In the genomic region with DNA sequence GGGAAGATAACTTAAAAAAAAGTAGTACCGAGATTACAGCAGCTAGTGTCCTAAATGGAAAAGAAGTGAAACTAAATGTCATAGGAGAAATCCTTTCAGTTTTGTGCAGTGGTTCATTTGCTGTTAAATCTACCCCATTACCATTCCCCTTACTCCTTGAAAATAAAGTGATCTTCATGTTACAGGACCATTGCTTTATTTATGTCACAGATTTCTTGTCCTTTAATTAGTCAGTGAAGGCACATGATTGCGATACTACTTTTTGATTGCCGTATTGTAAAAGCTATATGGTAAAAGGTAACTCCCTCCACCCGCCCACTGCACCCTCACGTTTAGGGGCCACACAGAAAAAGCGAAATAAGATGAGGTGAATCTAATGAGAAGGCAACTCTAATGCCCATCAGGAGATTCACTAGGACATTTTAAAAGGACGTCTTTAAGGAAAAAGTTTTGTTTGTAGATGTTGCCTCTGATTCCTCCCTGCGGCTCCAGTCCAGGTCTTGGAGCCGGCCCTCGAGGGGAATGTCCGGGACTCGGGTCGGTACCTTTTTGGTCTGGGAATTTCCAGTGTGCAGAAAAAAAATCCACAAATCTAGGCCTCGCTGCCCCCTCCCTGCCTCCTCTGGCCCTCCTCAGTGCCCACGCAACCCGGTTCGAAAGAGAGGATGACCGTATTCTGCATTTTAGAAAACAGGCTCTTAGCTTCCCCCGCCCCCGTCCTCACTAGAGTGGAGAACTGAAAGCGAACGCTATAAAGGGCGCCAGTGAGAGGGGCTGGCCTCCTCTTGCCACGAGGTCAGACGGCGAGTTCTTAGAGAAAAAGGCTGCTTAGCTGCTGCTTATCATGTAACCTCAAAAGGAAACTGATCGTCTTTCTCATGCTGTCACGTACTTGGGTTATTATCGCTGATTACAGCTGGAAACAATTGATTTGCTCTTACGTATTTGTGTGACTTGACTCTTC, we compare ENCODE assay signal across 8 cellular contexts. TPM values are rescaled to one million over a fixed set of nuclear protein-coding genes. Genes with fewer than 3 reads are reported as not detected.
DNase-seq lines count a peak whose midpoint lies in the region; ATAC-seq lines count a peak whose summit lies in the region.

No MANE protein-coding gene starts in this region.

- peak overlapping the region; percentile 97 to 99 (median 98) for H3K27ac Mint-ChIP-seq in IgD-negative memory B cell
- peak overlapping the region; percentile 95 for H3K27ac Mint-ChIP-seq in T-helper 1 cell treated with Interleukin-12 subunit alpha and Interleukin-12 subunit beta and Interleukin-4 antibody, amounts not matched to agents 30 μg/mL and 1 μg/mL, for 36 hours

- no peaks in the 10 kb centered on the region for H3K27me3 Mint-ChIP-seq in IgD-negative memory B cell
- H3K27me3 Mint-ChIP-seq in T-helper 1 cell treated with Interleukin-12 subunit alpha and Interleukin-12 subunit beta and Interleukin-4 antibody, amounts not matched to agents 30 μg/mL and 1 μg/mL, for 36 hours (ENCODE audit: low read depth), result no peaks in the 10 kb centered on the region

- ATAC-seq in GM21447 (IDR thresholded peaks at IDR 0.05; ENCODE audit: unreplicated experiment), result peak; percentile 71

- H3K4me1 Mint-ChIP-seq in IgD-negative memory B cell, result peaks cover 45 to 52% (median 51%) of the 10 kb centered on the region in 3 donors
- H3K4me1 Mint-ChIP-seq in T-helper 1 cell treated with Interleukin-12 subunit alpha and Interleukin-12 subunit beta and Interleukin-4 antibody, amounts not matched to agents 30 μg/mL and 1 μg/mL, for 36 hours (ENCODE audit: low read depth), result peaks cover 50% of the 10 kb centered on the region

- H3K36me3 Mint-ChIP-seq in IgD-negative memory B cell, result peaks cover 1% of the 10 kb centered on the region
- H3K36me3 Mint-ChIP-seq in T-helper 1 cell treated with Interleukin-12 subunit alpha and Interleukin-12 subunit beta and Interleukin-4 antibody, amounts not matched to agents 30 μg/mL and 1 μg/mL, for 36 hours (ENCODE audit: low read depth), result peaks cover 17% of the 10 kb centered on the region

- no peaks in the 10 kb centered on the region for H3K9me3 Mint-ChIP-seq in IgD-negative memory B cell
- no peaks in the 10 kb centered on the region for H3K9me3 Mint-ChIP-seq in T-helper 1 cell treated with Interleukin-12 subunit alpha and Interleukin-12 subunit beta and Interleukin-4 antibody, amounts not matched to agents 30 μg/mL and 1 μg/mL, for 36 hours

- H3K4me3 Mint-ChIP-seq in IgD-negative memory B cell, result peak overlapping the region; percentile 94 to 98 (median 96)
- peak overlapping the region; percentile 91 for H3K4me3 Mint-ChIP-seq in T-helper 1 cell treated with Interleukin-12 subunit alpha and Interleukin-12 subunit beta and Interleukin-4 antibody, amounts not matched to agents 30 μg/mL and 1 μg/mL, for 36 hours

- DNase-seq in DMS153 (lab: John Stamatoyannopoulos, UW) (peak; percentile 34), anterior cingulate cortex (lab: John Stamatoyannopoulos, UW) (peak in 49 of 58 donors; percentile 3 to 66 (median 38)), hippocampal formation (lab: John Stamatoyannopoulos, UW) (peak; percentile 31 to 35), retina (peak; percentile 83), cerebellar nuclear complex (lab: John Stamatoyannopoulos, UW) (no peak)

RNA-seq across cellular contexts. Expression of gene NFKBIZ, which starts 21.8 kb away (rescaled TPM):
- polyA plus RNA-seq in IgD-negative memory B cell, result 10.1 TPM

RNA-seq across cellular contexts. Expression of gene NXPE3, which starts 48.5 kb away (rescaled TPM):
- polyA plus RNA-seq in IgD-negative memory B cell, result 30.4 TPM

Comparison
In these comparisons a context has a peak if more than half of its experiments do, and no peak if none do; other contexts are left out.
1. DNase-seq: peak in DMS153 (single experiment), anterior cingulate cortex (49 of 58), hippocampal formation (2 of 2) and retina (single experiment); none in cerebellar nuclear complex (0 of 2).